ENCODE assay signal across 15 cellular contexts in the genomic region with DNA sequence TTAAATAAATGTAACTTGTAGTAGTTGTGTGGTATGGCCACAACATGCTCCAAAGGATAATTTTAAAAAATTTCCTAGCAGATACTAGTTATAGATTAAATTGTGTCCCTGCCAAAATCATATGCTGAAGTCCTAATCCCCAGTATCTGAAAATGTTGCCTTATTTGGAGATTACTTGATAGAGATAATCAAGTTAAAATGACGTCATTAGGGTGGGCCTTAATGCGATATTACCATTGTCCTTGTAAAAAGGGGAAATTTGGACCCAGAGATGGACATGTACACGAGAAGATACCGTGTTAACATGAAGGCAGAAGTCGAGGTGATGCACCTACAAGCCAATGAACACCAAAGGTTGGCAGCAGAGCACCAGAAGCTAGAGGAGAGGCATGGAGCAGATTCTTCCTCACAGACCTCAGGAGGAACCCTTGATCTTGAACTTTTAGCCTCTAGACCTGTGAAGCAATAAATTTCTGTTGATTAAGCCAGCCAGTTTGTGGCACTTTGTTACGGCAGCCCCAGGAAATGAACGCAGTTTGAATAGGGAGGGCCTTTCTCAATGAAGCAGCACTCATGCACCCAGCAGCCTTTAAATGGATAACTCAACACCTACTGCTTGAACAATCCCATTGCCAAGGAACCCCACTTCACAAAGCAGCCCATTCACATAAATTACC.
"Had no signal": no experiment of that assay in that cellular context is flagged by ENCODE, and none has a peak within 500 bp of the region (broad histone marks: within the 10 kb centered on the region; RNA-seq: fewer than 3 reads in every experiment).

No MANE protein-coding gene starts in this region.

- DNase-seq: activated B cell treated with CpG ODN at 0.5 μM for 24 hours; activated CD4-positive, alpha-beta T cell treated with anti-CD3 and anti-CD28 coated beads for 48 hours; activated naive CD8-positive, alpha-beta T cell treated with anti-CD3 and anti-CD28 coated beads, Interleukin-2, amount 10 ng/mL, durations not matched to agents 7 days and 5 days; anterior cingulate cortex; brain microvascular endothelial cell; effector memory CD4-positive, alpha-beta T cell; foreskin melanocyte; head of caudate nucleus; lower lobe of right lung; ovary; sigmoid colon; stimulated activated CD4-positive, alpha-beta T cell treated with anti-CD3 and anti-CD28 coated beads, Interleukin-1b, Interleukin-23, amount 100 ng/mL, for 48 hours; thyroid gland had no signal

- H3K27ac Mint-ChIP-seq: activated B cell treated with CpG ODN at 0.5 μM for 24 hours; activated naive CD8-positive, alpha-beta T cell treated with anti-CD3 and anti-CD28 coated beads, Interleukin-2, amount 10 ng/mL, durations not matched to agents 7 days and 5 days had no signal

- H3K27ac ChIP-seq: brain microvascular endothelial cell, lower lobe of right lung, ovary, sigmoid colon, thyroid gland had no signal

- H3K27me3 Mint-ChIP-seq: activated B cell treated with CpG ODN at 0.5 μM for 24 hours; activated naive CD8-positive, alpha-beta T cell treated with anti-CD3 and anti-CD28 coated beads, Interleukin-2, amount 10 ng/mL, durations not matched to agents 7 days and 5 days had no signal

- H3K27me3 ChIP-seq: brain microvascular endothelial cell, ovary, sigmoid colon, thyroid gland had no signal

- H3K4me3 Mint-ChIP-seq: activated B cell treated with CpG ODN at 0.5 μM for 24 hours; activated naive CD8-positive, alpha-beta T cell treated with anti-CD3 and anti-CD28 coated beads, Interleukin-2, amount 10 ng/mL, durations not matched to agents 7 days and 5 days had no signal

- H3K9me3 Mint-ChIP-seq: activated B cell treated with CpG ODN at 0.5 μM for 24 hours; activated naive CD8-positive, alpha-beta T cell treated with anti-CD3 and anti-CD28 coated beads, Interleukin-2, amount 10 ng/mL, durations not matched to agents 7 days and 5 days had no signal

- H3K36me3 ChIP-seq: brain microvascular endothelial cell, lower lobe of right lung, ovary, sigmoid colon, thyroid gland had no signal

- H3K9me3 ChIP-seq: lower lobe of right lung, ovary, sigmoid colon, thyroid gland had no signal

- H3K4me3 ChIP-seq: lower lobe of right lung, ovary, sigmoid colon, thyroid gland had no signal

- FAIRE-seq: TTC549, urothelium cell line had no signal
